ENCODE assay signal across 1 cellular context in the genomic region with DNA sequence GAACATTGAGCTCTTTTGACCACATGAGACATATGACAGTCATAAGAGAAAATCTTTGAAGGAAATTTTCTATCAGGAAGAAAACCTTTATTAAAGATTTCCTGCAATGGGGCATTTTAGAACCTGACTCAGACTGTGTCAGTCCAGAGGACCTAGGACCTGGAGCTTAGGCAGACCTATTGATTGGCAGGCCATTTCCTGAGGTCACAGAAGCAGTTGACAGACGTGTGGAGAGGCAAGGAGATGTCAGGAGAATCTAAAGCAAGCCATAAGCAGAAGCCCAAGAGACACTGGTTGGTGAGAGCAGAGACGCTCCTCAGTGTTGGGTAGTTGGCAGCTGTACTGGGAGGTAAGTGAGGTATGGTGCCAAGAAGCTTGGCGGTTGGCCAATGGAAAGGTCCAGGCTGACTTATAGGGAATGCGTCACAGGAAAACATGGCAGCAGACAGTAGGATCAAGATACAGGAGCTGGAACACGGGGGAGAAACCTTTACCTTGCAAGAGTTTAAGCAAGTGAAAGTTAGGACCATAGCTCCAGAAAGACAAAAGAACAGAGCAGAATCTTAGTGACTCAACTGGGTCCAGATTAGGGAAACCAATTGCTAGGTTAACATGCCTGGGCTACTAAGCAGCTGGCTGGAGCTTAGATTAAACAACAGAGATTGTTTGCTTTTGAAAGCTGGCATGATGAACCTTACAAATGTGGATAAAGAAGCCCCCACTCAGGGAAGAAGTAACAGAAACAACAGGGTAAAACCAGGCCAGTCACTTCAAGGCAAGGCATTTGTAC.
TF ChIP-seq lines count a peak whose summit lies in the region.

No MANE protein-coding gene starts in this region.

TF ChIP-seq in endothelial cell of umbilical vein, 7 proteins besides CTCF, POLR2A, EP300 and RAD21:
- no peak for TF ChIP-seq MYC (IDR thresholded peaks at IDR 0.05; ENCODE audit: low read depth, low read length)
- no peak for TF ChIP-seq GATA2 (IDR thresholded peaks at IDR 0.05; ENCODE audit: insufficient read depth, insufficient read length, low read depth, low read length)
- TF ChIP-seq, protein P1, sequence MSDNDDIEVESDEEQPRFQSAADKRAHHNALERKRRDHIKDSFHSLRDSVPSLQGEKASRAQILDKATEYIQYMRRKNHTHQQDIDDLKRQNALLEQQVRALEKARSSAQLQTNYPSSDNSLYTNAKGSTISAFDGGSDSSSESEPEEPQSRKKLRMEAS (IDR thresholded peaks at IDR 0.05; ENCODE audit: insufficient read depth, insufficient read length) = no peak
- no peak for TF ChIP-seq FOS (IDR thresholded peaks at IDR 0.05; ENCODE audit: borderline replicate concordance, insufficient read depth, low read length)
- TF ChIP-seq POLR2AphosphoS5 (IDR thresholded peaks at IDR 0.05; ENCODE audit: insufficient read depth, low read depth, low read length) = no peak
- no peak for TF ChIP-seq JUN (IDR thresholded peaks at IDR 0.05; ENCODE audit: borderline replicate concordance, insufficient read depth, insufficient read length, low read depth)
- TF ChIP-seq EZH2 (IDR thresholded peaks at IDR 0.05; ENCODE audit: borderline replicate concordance, low read depth, low read length, severe bottlenecking) = no peak
